In genomic region chr2:168246072-168246482, GRCh38 we compare ENCODE assay signal across 8 cellular contexts. TPM values are rescaled to one million over a fixed set of nuclear protein-coding genes. Genes with fewer than 3 reads are reported as not detected.
A peak's percentile ranks its signal among the peaks of the same experiment; 100 is the strongest.
DNase-seq lines count a peak whose midpoint lies in the region; ATAC-seq and TF ChIP-seq lines count a peak whose summit lies in the region.

No MANE protein-coding gene starts in this region.

- H3K79me2 ChIP-seq in GM23248 (ENCODE audit: insufficient read depth) (peaks cover 51% of the 10 kb centered on the region), fibroblast of lung (ENCODE audit: control insufficient read depth, insufficient read depth, low read length) (peaks cover 46% of the 10 kb centered on the region)

- peak overlapping the region; percentile 74 for H3K4me2 ChIP-seq in GM23248 (ENCODE audit: unreplicated experiment)
- peak overlapping the region; percentile 89 for H3K4me2 ChIP-seq in fibroblast of lung (ENCODE audit: extremely low read depth, insufficient read depth, low read length)

- peak overlapping the region; percentile 80 for H3K9ac ChIP-seq in GM23248
- H3K9ac ChIP-seq in fibroblast of lung (ENCODE audit: insufficient read depth, low read length), result peak overlapping the region; percentile 67

- peak overlapping the region; percentile 78 for H2AFZ ChIP-seq in GM23248
- H2AFZ ChIP-seq in fibroblast of lung (ENCODE audit: low read length), result peak overlapping the region; percentile 47

- H3K4me3 ChIP-seq in GM23248, result peak overlapping the region; percentile 87
- peak overlapping the region; percentile 63 to 82 (median 68) for H3K4me3 ChIP-seq in fibroblast of lung (replicated peaks in 1 of 4; ENCODE audit: control extremely low read depth in 1 of 4, insufficient read depth in 1 of 4, low read depth in 3 of 4, low read length in 4 of 4)
- peak overlapping the region; percentile 79 to 80 for H3K4me3 ChIP-seq in prostate gland

- H3K36me3 ChIP-seq in GM23248 (ENCODE audit: low read depth) (no peaks in the 10 kb centered on the region), fibroblast of lung (ENCODE audit: control insufficient read depth, insufficient read depth, low read length) (no peaks in the 10 kb centered on the region), prostate gland (no peaks in the 10 kb centered on the region)

- intact Hi-C loops in prostate gland (cut with DNase I), result loop anchor here (10.0 kb wide), 2 partner anchors 91 to 209 kb away; partner anchors contain the start of gene CERS6

- H3F3A ChIP-seq in GM23248 (ENCODE audit: insufficient read depth), result peaks cover 13% of the 10 kb centered on the region; the same call in 1 of the 2 replicates

- peak overlapping the region; percentile 57 for H3K27ac ChIP-seq in GM23248
- H3K27ac ChIP-seq in fibroblast of lung (ENCODE audit: insufficient read depth, low read length), result peak overlapping the region; percentile 66
- peak overlapping the region; percentile 88 to 89 for H3K27ac ChIP-seq in prostate gland

- ATAC-seq in omental fat pad (ENCODE audit: low FRiP score), result no peak
- no peak for ATAC-seq in HG02623 (IDR thresholded peaks at IDR 0.05; ENCODE audit: unreplicated experiment)

- H3K27me3 ChIP-seq in GM23248 (replicated peaks; ENCODE audit: insufficient read depth) (no peaks in the 10 kb centered on the region), fibroblast of lung (ENCODE audit: control insufficient read depth, insufficient read depth, low read length) (no peaks in the 10 kb centered on the region), prostate gland (replicated peaks; ENCODE audit: insufficient read depth) (no peaks in the 10 kb centered on the region)

- H4K20me1 ChIP-seq in GM23248 (ENCODE audit: insufficient read depth) (no peaks in the 10 kb centered on the region), fibroblast of lung (ENCODE audit: control insufficient read depth, extremely low read depth, insufficient read depth, low read length) (peaks cover 2% of the 10 kb centered on the region)

- no peak for DNase-seq in GM23248
- DNase-seq in RKO (ENCODE audit: low spot score), result peak; percentile 59
- no peak for DNase-seq in fibroblast of lung (ENCODE audit: low read depth in 2 of 2)
- no peak for DNase-seq in prostate gland (ENCODE audit: low spot score)
- no peak for DNase-seq in NCI-H524 treated with DMSO at 0.1 percent for 48 hours (lab: John Stamatoyannopoulos, UW)
- DNase-seq in ACHN, result no peak
- no peak for DNase-seq in omental fat pad (ENCODE audit: low spot score)

- WGBS in GM23248 (ENCODE audit: low coverage in 1 of 2, low lambda C conversion rate in 2 of 2, missing lambda C conversion rate in 2 of 2), 2 experiments, result 16 to 19% methylated on average over 11 of the region's 11 CpGs
- WGBS in prostate gland, result 18% methylated on average over 11 of the region's 11 CpGs

- no peaks in the 10 kb centered on the region for H3K9me3 ChIP-seq in GM23248 (ENCODE audit: low read depth)
- H3K9me3 ChIP-seq in fibroblast of lung (ENCODE audit: control insufficient read depth, insufficient read depth, low read depth, low read length), result no peaks in the 10 kb centered on the region
- no peaks in the 10 kb centered on the region for H3K9me3 ChIP-seq in prostate gland

- in situ Hi-C loops in GM23248 (cut with MboI) (no loop called here), ACHN (cut with HindIII; ENCODE audit: low pct_ligation_motif_present, low pct_unique_long_range_greater_than_20kb, low sequenced_read_pairs) (no loop called here)

- TF ChIP-seq POLR2A in prostate gland (IDR thresholded peaks at IDR 0.05), result no peak

- no peak for TF ChIP-seq CTCF in fibroblast of lung (conservative IDR thresholded peaks at IDR 0.05 in 1 of 2, IDR thresholded peaks at IDR 0.05 in 1 of 2; ENCODE audit: low read depth in 1 of 2, low read length in 2 of 2)
- TF ChIP-seq CTCF in prostate gland (IDR thresholded peaks at IDR 0.05), result no peak
- TF ChIP-seq CTCF in omental fat pad (IDR thresholded peaks at IDR 0.05), result no peak

- H3K4me1 ChIP-seq in GM23248 (ENCODE audit: insufficient read depth) (peaks cover 14% of the 10 kb centered on the region), fibroblast of lung (ENCODE audit: control insufficient read depth, extremely low read depth, insufficient read depth, low read length) (no peaks in the 10 kb centered on the region), prostate gland (replicated peaks) (no peaks in the 10 kb centered on the region)

- no peaks in the 10 kb centered on the region for H3K9me2 ChIP-seq in GM23248 (ENCODE audit: insufficient read depth)

RNA-seq across cellular contexts. Expression of gene STK39, which starts 1.3 kb away (rescaled TPM):
- total RNA-seq in GM23248 (2014; rRNA removed; shearing (Covaris generic)), result 10.5 and 14.6 TPM in 2 replicates
- polyA plus RNA-seq in GM23248 (2016; fragmentation: Nextera tagmentation; extraction: Ambion mirVana), result 2.5 and 3.2 TPM in 2 replicates
- 14.4 and 16.7 TPM in 2 replicates for total RNA-seq in fibroblast of lung
- polyA plus RNA-seq in fibroblast of lung, result 30.1 and 51.7 TPM in 2 replicates
- 24.5 and 41.4 TPM in 2 replicates for polyA plus RNA-seq in fibroblast of lung (2012)
- polyA minus RNA-seq in fibroblast of lung (ENCODE audit: low replicate concordance), result 1.6 and 9.2 TPM in 2 replicates
- 10 to 100 TPM; 32.2 to 54.7 TPM for total RNA-seq in prostate gland
- total RNA-seq in omental fat pad, result 10 to 100 TPM; 18.4 to 65.0 (median 27.1) TPM
